Comparison of ENCODE assay signal across 13 cellular contexts in the genomic region with DNA sequence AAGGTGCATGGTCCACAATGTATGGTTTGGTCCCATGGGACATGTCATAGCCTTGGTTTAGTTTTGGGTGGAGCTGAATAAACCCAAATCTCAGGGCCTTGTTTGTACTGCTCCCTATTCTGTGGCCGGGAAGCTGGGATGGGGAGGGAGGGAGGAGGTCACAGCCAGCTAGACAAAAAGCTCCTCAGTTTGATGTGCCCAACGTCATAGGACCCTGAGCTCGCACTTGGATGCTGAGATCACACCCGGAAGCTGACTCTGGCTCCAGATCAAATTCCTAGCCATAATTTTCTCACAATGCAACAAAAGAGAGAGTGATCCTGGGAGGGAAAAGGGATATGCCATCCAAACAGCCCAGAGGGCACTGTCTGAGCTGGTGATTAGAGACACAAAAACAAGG. TPM values are rescaled to one million over a fixed set of nuclear protein-coding genes. Genes with fewer than 3 reads are reported as not detected.
DNase-seq lines count a peak whose midpoint lies in the region; ATAC-seq, FAIRE-seq and TF ChIP-seq lines count a peak whose summit lies in the region.
"Had no signal": no experiment of that assay in that cellular context is flagged by ENCODE, and none has a peak within 500 bp of the region (broad histone marks: within the 10 kb centered on the region; RNA-seq: fewer than 3 reads in every experiment).

No MANE protein-coding gene starts in this region.

- no peak for ATAC-seq in WTC11
- no peak for ATAC-seq in GM18861 (IDR thresholded peaks at IDR 0.05; ENCODE audit: unreplicated experiment)
- ATAC-seq: CD8-positive, alpha-beta T cell had no signal

- H3K79me2 ChIP-seq in osteoblast (ENCODE audit: insufficient read depth, low read length): peaks cover 15% of the 10 kb centered on the region

- no peaks in the 10 kb centered on the region for H3K9me3 ChIP-seq in osteoblast (ENCODE audit: low read depth, low read length)

- no peak overlapping the region for H3K4me3 Mint-ChIP-seq in WTC11
- H3K4me3 Mint-ChIP-seq: activated T-helper 1 cell treated with anti-CD3 and anti-CD28 coated beads, Interleukin-12 subunit alpha, Interleukin-12 subunit beta, Interleukin-2, Interleukin-4 antibody, amounts not matched to agents 30 ng/mL and 10 ng/mL and 1 ng/mL, durations not matched to agents 14 hours and 24 hours and 36 hours; CD8-positive, alpha-beta T cell had no signal

- CTCF ChIA-PET in WTC11 (lab: Charles Lee): interaction anchor here (0.9 to 1.4 kb wide), 3 partner anchors 43 to 69 kb away, joined by 3 read pairs; a partner anchor contains a TSS

- H3K4me1 Mint-ChIP-seq in WTC11: peaks cover 58% of the 10 kb centered on the region

- FAIRE-seq in HTR-8/SVneo (lab: Jason Lieb, UNC): no peak
- FAIRE-seq: keratinocyte had no signal

- peak overlapping the region; percentile 68 for H3K4me3 ChIP-seq in osteoblast (ENCODE audit: insufficient read depth, low read length)

- H3K36me3 ChIP-seq in osteoblast (ENCODE audit: insufficient read depth, low read length): peaks cover 6% of the 10 kb centered on the region

- H3K9me3 Mint-ChIP-seq in WTC11: no peaks in the 10 kb centered on the region
- H3K9me3 Mint-ChIP-seq: activated T-helper 1 cell treated with anti-CD3 and anti-CD28 coated beads, Interleukin-12 subunit alpha, Interleukin-12 subunit beta, Interleukin-2, Interleukin-4 antibody, amounts not matched to agents 30 ng/mL and 10 ng/mL and 1 ng/mL, durations not matched to agents 14 hours and 24 hours and 36 hours; CD8-positive, alpha-beta T cell had no signal

- no peak overlapping the region for H3K27ac Mint-ChIP-seq in WTC11
- H3K27ac Mint-ChIP-seq: activated T-helper 1 cell treated with anti-CD3 and anti-CD28 coated beads, Interleukin-12 subunit alpha, Interleukin-12 subunit beta, Interleukin-2, Interleukin-4 antibody, amounts not matched to agents 30 ng/mL and 10 ng/mL and 1 ng/mL, durations not matched to agents 14 hours and 24 hours and 36 hours; CD8-positive, alpha-beta T cell had no signal

- H3K27me3 Mint-ChIP-seq in WTC11 (ENCODE audit: low read depth): no peaks in the 10 kb centered on the region; the same call in 1 of the 2 replicates

- no peaks in the 10 kb centered on the region for H3K27me3 ChIP-seq in osteoblast (ENCODE audit: insufficient read depth, low read length)

- TF ChIP-seq CTCF in osteoblast (IDR thresholded peaks at IDR 0.05; ENCODE audit: extremely low read depth, low read depth, low read length) (peak; percentile 7), WTC11 (IDR thresholded peaks at IDR 0.05) (no peak)

- POLR2A ChIA-PET in WTC11 (lab: Charles Lee): no interaction called here

- peak overlapping the region; percentile 88 for H3K4me2 ChIP-seq in osteoblast (ENCODE audit: insufficient read depth, low read length)

- DNase-seq in AG08396 (ENCODE audit: low spot score) (peak; percentile 67), SK-MEL-5 (ENCODE audit: low read depth, low spot score) (peak; percentile 88), globus pallidus (ENCODE audit: low spot score) (peak; percentile 97), osteoblast (ENCODE audit: insufficient read length, low spot score, missing footprints) (peak; percentile 90), HTR-8/SVneo (ENCODE audit: insufficient read length, low spot score) (no peak), NCI-H82 (lab: John Stamatoyannopoulos, UW) (no peak), WTC11 (ENCODE audit: low spot score) (no peak)
- DNase-seq: CD8-positive, alpha-beta T cell; SIG-M5 had no signal

- peak overlapping the region; percentile 90 for H3K27ac ChIP-seq in osteoblast (ENCODE audit: low read depth, low read length)

- in situ Hi-C loops in SK-MEL-5 (cut with HindIII; ENCODE audit: low pct_unique_long_range_greater_than_20kb, low sequenced_read_pairs): no loop called here

- H2AFZ ChIP-seq in osteoblast (ENCODE audit: low read length): peak overlapping the region; percentile 52

- no peaks in the 10 kb centered on the region for H4K20me1 ChIP-seq in osteoblast (ENCODE audit: insufficient read depth, low read length)

- H3K4me1 ChIP-seq in osteoblast (ENCODE audit: insufficient read depth, low read length): peaks cover 45% of the 10 kb centered on the region

- no peaks in the 10 kb centered on the region; the same call in 1 of the 2 replicates for H3K36me3 Mint-ChIP-seq in WTC11
- H3K36me3 Mint-ChIP-seq: CD8-positive, alpha-beta T cell had no signal

TF ChIP-seq in WTC11, 78 proteins besides CTCF, POLR2A, EP300 and RAD21 (continues in another document):
- TF ChIP-seq, protein P1, sequence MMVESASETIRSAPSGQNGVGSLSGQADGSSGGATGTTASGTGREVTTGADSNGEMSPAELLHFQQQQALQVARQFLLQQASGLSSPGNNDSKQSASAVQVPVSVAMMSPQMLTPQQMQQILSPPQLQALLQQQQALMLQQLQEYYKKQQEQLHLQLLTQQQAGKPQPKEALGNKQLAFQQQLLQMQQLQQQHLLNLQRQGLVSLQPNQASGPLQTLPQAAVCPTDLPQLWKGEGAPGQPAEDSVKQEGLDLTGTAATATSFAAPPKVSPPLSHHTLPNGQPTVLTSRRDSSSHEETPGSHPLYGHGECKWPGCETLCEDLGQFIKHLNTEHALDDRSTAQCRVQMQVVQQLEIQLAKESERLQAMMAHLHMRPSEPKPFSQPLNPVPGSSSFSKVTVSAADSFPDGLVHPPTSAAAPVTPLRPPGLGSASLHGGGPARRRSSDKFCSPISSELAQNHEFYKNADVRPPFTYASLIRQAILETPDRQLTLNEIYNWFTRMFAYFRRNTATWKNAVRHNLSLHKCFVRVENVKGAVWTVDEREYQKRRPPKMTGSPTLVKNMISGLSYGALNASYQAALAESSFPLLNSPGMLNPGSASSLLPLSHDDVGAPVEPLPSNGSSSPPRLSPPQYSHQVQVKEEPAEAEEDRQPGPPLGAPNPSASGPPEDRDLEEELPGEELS (CRISPR knock-in tag; IDR thresholded peaks at IDR 0.05): no peak
- no peak for TF ChIP-seq FOXP1 (CRISPR knock-in tag; IDR thresholded peaks at IDR 0.05; ENCODE audit: borderline replicate concordance)
- TF ChIP-seq JAZF1 (CRISPR knock-in tag; IDR thresholded peaks at IDR 0.05): no peak
- no peak for TF ChIP-seq CREB1 (CRISPR knock-in tag; IDR thresholded peaks at IDR 0.05)
- no peak for TF ChIP-seq ZNF121 (CRISPR knock-in tag; IDR thresholded peaks at IDR 0.05)
- TF ChIP-seq, protein P2, sequence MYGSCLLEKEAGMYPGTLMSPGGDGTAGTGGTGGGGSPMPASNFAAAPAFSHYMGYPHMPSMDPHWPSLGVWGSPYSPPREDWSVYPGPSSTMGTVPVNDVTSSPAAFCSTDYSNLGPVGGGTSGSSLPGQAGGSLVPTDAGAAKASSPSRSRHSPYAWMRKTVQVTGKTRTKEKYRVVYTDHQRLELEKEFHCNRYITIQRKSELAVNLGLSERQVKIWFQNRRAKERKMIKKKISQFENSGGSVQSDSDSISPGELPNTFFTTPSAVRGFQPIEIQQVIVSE (CRISPR knock-in tag; IDR thresholded peaks at IDR 0.05; ENCODE audit: borderline replicate concordance): no peak
- TF ChIP-seq, protein P3, sequence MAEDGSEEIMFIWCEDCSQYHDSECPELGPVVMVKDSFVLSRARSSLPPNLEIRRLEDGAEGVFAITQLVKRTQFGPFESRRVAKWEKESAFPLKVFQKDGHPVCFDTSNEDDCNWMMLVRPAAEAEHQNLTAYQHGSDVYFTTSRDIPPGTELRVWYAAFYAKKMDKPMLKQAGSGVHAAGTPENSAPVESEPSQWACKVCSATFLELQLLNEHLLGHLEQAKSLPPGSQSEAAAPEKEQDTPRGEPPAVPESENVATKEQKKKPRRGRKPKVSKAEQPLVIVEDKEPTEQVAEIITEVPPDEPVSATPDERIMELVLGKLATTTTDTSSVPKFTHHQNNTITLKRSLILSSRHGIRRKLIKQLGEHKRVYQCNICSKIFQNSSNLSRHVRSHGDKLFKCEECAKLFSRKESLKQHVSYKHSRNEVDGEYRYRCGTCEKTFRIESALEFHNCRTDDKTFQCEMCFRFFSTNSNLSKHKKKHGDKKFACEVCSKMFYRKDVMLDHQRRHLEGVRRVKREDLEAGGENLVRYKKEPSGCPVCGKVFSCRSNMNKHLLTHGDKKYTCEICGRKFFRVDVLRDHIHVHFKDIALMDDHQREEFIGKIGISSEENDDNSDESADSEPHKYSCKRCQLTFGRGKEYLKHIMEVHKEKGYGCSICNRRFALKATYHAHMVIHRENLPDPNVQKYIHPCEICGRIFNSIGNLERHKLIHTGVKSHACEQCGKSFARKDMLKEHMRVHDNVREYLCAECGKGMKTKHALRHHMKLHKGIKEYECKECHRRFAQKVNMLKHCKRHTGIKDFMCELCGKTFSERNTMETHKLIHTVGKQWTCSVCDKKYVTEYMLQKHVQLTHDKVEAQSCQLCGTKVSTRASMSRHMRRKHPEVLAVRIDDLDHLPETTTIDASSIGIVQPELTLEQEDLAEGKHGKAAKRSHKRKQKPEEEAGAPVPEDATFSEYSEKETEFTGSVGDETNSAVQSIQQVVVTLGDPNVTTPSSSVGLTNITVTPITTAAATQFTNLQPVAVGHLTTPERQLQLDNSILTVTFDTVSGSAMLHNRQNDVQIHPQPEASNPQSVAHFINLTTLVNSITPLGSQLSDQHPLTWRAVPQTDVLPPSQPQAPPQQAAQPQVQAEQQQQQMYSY (CRISPR knock-in tag; IDR thresholded peaks at IDR 0.05): no peak

RNA-seq across cellular contexts. Expression of a gene that starts 1.5 kb away (rescaled TPM):
- not detected in 2 replicates for total RNA-seq in SK-MEL-5 (2014; rRNA removed; shearing (Covaris generic))
- not detected in 2 replicates for polyA plus RNA-seq in SK-MEL-5 (2015; cell fraction: cytosol; rRNA removed)
- not detected in 2 replicates for polyA plus RNA-seq in SK-MEL-5 (2015; cell fraction: nucleus; rRNA removed)
- 2.1 and 2.2 TPM in 2 replicates for total RNA-seq in osteoblast
- 0.33 to 0.62 TPM (median 0.55 TPM) in 3 replicates for total RNA-seq in WTC11 (2021)
- total RNA-seq: activated T-helper 1 cell treated with anti-CD3 and anti-CD28 coated beads, Interleukin-12 subunit alpha, Interleukin-12 subunit beta, Interleukin-2, Interleukin-4 antibody, amounts not matched to agents 30 ng/mL and 10 ng/mL and 1 ng/mL, durations not matched to agents 14 hours and 24 hours and 36 hours; CD8-positive, alpha-beta T cell; HT-29 had no signal

RNA-seq across cellular contexts. Expression of a gene that starts 2.4 kb away (rescaled TPM):
- total RNA-seq in SK-MEL-5 (2014; rRNA removed; shearing (Covaris generic)): 5.0 and 9.9 TPM in 2 replicates
- 3.5 and 7.0 TPM in 2 replicates for polyA plus RNA-seq in SK-MEL-5 (2015; cell fraction: cytosol; rRNA removed)
- 2.9 TPM in 1 of 2 replicates, not detected in the other for polyA plus RNA-seq in SK-MEL-5 (2015; cell fraction: nucleus; rRNA removed)
- total RNA-seq in osteoblast (54.3 and 55.4 TPM in 2 replicates), WTC11 (2021) (1.3 to 2.1 TPM (median 1.4 TPM) in 3 replicates)
- total RNA-seq: activated T-helper 1 cell treated with anti-CD3 and anti-CD28 coated beads, Interleukin-12 subunit alpha, Interleukin-12 subunit beta, Interleukin-2, Interleukin-4 antibody, amounts not matched to agents 30 ng/mL and 10 ng/mL and 1 ng/mL, durations not matched to agents 14 hours and 24 hours and 36 hours; CD8-positive, alpha-beta T cell; HT-29 had no signal

RNA-seq across cellular contexts. Expression of a gene that starts 4.7 kb away (rescaled TPM):
- not detected in 2 replicates for total RNA-seq in SK-MEL-5 (2014; rRNA removed; shearing (Covaris generic))
- not detected in 2 replicates for polyA plus RNA-seq in SK-MEL-5 (2015; cell fraction: cytosol; rRNA removed)
- not detected in 2 replicates for polyA plus RNA-seq in SK-MEL-5 (2015; cell fraction: nucleus; rRNA removed)
- 1.2 and 1.4 TPM in 2 replicates for total RNA-seq in osteoblast
- 2.1 to 4.2 TPM (median 3.0 TPM) in 3 replicates for total RNA-seq in WTC11 (2021)
- total RNA-seq: activated T-helper 1 cell treated with anti-CD3 and anti-CD28 coated beads, Interleukin-12 subunit alpha, Interleukin-12 subunit beta, Interleukin-2, Interleukin-4 antibody, amounts not matched to agents 30 ng/mL and 10 ng/mL and 1 ng/mL, durations not matched to agents 14 hours and 24 hours and 36 hours; CD8-positive, alpha-beta T cell had no signal

RNA-seq across cellular contexts. Expression of a gene that starts 23.1 kb away (rescaled TPM):
- total RNA-seq in SK-MEL-5 (2014; rRNA removed; shearing (Covaris generic)): 5.3 and 5.4 TPM in 2 replicates
- polyA plus RNA-seq in SK-MEL-5 (2015; cell fraction: cytosol; rRNA removed): 4.7 and 6.5 TPM in 2 replicates
- polyA plus RNA-seq in SK-MEL-5 (2015; cell fraction: nucleus; rRNA removed): 4.0 and 5.7 TPM in 2 replicates
- total RNA-seq in osteoblast (27.4 and 28.6 TPM in 2 replicates), WTC11 (2021) (12.6 to 14.6 TPM (median 13.5 TPM) in 3 replicates)

RNA-seq across cellular contexts. Expression of a gene that starts 34.7 kb away (rescaled TPM):
- 39.3 and 40.6 TPM in 2 replicates for total RNA-seq in SK-MEL-5 (2014; rRNA removed; shearing (Covaris generic))
- polyA plus RNA-seq in SK-MEL-5 (2015; cell fraction: cytosol; rRNA removed): 9.8 and 22.8 TPM in 2 replicates
- polyA plus RNA-seq in SK-MEL-5 (2015; cell fraction: nucleus; rRNA removed): 2.7 and 4.0 TPM in 2 replicates
- 8.3 and 10.9 TPM in 2 replicates for total RNA-seq in osteoblast
- 18.7 to 22.6 TPM (median 20.4 TPM) in 3 replicates for total RNA-seq in WTC11 (2021)

Comparison
In these comparisons a context has a peak if more than half of its experiments do, and no peak if none do; other contexts are left out.
1. DNase-seq: peak in AG08396 (single experiment), SK-MEL-5 (single experiment), globus pallidus (single experiment) and osteoblast (single experiment); none in HTR-8/SVneo (single experiment), NCI-H82 (single experiment) and WTC11 (single experiment).